In genomic region chr7:68671046-68671445, GRCh38 we compare ENCODE assay signal across 32 cellular contexts.
"Had no signal": no experiment of that assay in that cellular context is flagged by ENCODE, and none has a peak within 500 bp of the region (broad histone marks: within the 10 kb centered on the region; RNA-seq: fewer than 3 reads in every experiment).

No MANE protein-coding gene starts in this region.

- H3K4me1 Mint-ChIP-seq: activated B cell treated with CpG ODN at 0.5 μM for 24 hours; activated T-helper 17 cell treated with anti-CD3 and anti-CD28 coated beads, Interleukin-2, amount 50 U/mL, for 72 hours; T-helper 17 cell had no signal

- H3K27ac ChIP-seq: adrenal gland, body of pancreas, colonic mucosa, foreskin keratinocyte, gastrocnemius medialis, WERI-Rb-1 had no signal

- H3K4me3 ChIP-seq: adrenal gland, body of pancreas, colonic mucosa, gastrocnemius medialis had no signal

- H3K27me3 ChIP-seq: adrenal gland, body of pancreas, colonic mucosa, foreskin keratinocyte, gastrocnemius medialis had no signal

- H3K4me1 ChIP-seq: adrenal gland, body of pancreas, colonic mucosa, foreskin keratinocyte, gastrocnemius medialis had no signal

- H3K36me3 Mint-ChIP-seq: activated naive CD8-positive, alpha-beta T cell had no signal

- H3K4me3 Mint-ChIP-seq: activated B cell treated with CpG ODN at 0.5 μM for 24 hours; activated CD8-positive, alpha-beta T cell treated with anti-CD3 and anti-CD28 coated beads for 36 hours; activated naive CD8-positive, alpha-beta T cell; activated T-cell treated with anti-CD3 and anti-CD28 coated beads, Interleukin-2, amount 50 U/mL, for 4 hours; activated T-helper 17 cell treated with anti-CD3 and anti-CD28 coated beads, Interleukin-2, amount 50 U/mL, for 72 hours; endodermal cell; T-helper 17 cell; T-helper 2 cell treated with Interferon-gamma antibody and Interleukin-4, amounts not matched to agents 5 μg/mL and 100 μg/mL, for 36 hours had no signal

- ATAC-seq: activated CD4-positive, CD25-positive, alpha-beta regulatory T cell treated with anti-CD3 and anti-CD28 coated beads, Interleukin-2, amount 50 U/mL, for 24 hours; activated CD8-positive, alpha-beta T cell treated with anti-CD3 and anti-CD28 coated beads for 36 hours; activated T-cell treated with anti-CD3 and anti-CD28 coated beads, Interleukin-2, amount 50 U/mL, for 4 hours; activated T-helper 17 cell treated with anti-CD3 and anti-CD28 coated beads, Interleukin-2, amount 50 U/mL, for 72 hours; body of pancreas; esophagus mucosa; foreskin keratinocyte; gastrocnemius medialis; T-helper 17 cell had no signal

- H3K9me3 ChIP-seq: adrenal gland, body of pancreas, colonic mucosa, gastrocnemius medialis had no signal

- DNase-seq: activated B cell treated with CpG ODN at 0.5 μM for 24 hours; activated CD4-positive, alpha-beta T cell treated with anti-CD3 and anti-CD28 coated beads for 48 hours; activated CD4-positive, alpha-beta T cell treated with anti-CD3 and anti-CD28 coated beads, Interleukin-2, amount 50 U/mL, for 1 hour; activated CD4-positive, alpha-beta T cell treated with anti-CD3 and anti-CD28 coated beads, Interleukin-2, amount 50 U/mL, for 48 hours; activated CD8-positive, alpha-beta memory T cell treated with anti-CD3 and anti-CD28 coated beads for 24 hours; activated CD8-positive, alpha-beta T cell treated with anti-CD3 and anti-CD28 coated beads for 36 hours; activated effector memory CD4-positive, alpha-beta T cell treated with Interleukin-2 at 50 U/mL for 16 hours; activated gamma-delta T cell treated with Interleukin-2 at 50 U/mL for 16 hours; activated naive CD4-positive, alpha-beta T cell treated with anti-CD3 and anti-CD28 coated beads, Interleukin-2, amount 50 U/mL, for 16 hours; activated naive CD4-positive, alpha-beta T cell treated with Interleukin-2 at 50 U/mL for 16 hours; activated T-cell treated with anti-CD3 and anti-CD28 coated beads, Interleukin-2, amount 50 U/mL, for 4 hours; adrenal gland; amygdala; aorta; body of pancreas; caudate nucleus; cerebellar nuclear complex; colonic mucosa; effector CD8-positive, alpha-beta T cell; endodermal cell; foreskin keratinocyte; gastrocnemius medialis; glutamatergic neuron; T-helper 1 cell; T-helper 17 cell; T1000; WERI-Rb-1 had no signal

- H3K36me3 ChIP-seq: adrenal gland, colonic mucosa, gastrocnemius medialis, WERI-Rb-1 had no signal

- H3K27me3 Mint-ChIP-seq: activated B cell treated with CpG ODN at 0.5 μM for 24 hours; activated CD8-positive, alpha-beta T cell treated with anti-CD3 and anti-CD28 coated beads for 36 hours; activated naive CD8-positive, alpha-beta T cell; activated T-helper 17 cell treated with anti-CD3 and anti-CD28 coated beads, Interleukin-2, amount 50 U/mL, for 72 hours; T-helper 17 cell had no signal

- H3K27ac Mint-ChIP-seq: activated B cell treated with CpG ODN at 0.5 μM for 24 hours; activated CD8-positive, alpha-beta T cell treated with anti-CD3 and anti-CD28 coated beads for 36 hours; activated naive CD8-positive, alpha-beta T cell; activated T-helper 17 cell treated with anti-CD3 and anti-CD28 coated beads, Interleukin-2, amount 50 U/mL, for 72 hours; endodermal cell; T-helper 17 cell; T-helper 2 cell treated with Interferon-gamma antibody and Interleukin-4, amounts not matched to agents 5 μg/mL and 100 μg/mL, for 36 hours had no signal
